1 cellular context compared by ENCODE assay signal in the genomic region with DNA sequence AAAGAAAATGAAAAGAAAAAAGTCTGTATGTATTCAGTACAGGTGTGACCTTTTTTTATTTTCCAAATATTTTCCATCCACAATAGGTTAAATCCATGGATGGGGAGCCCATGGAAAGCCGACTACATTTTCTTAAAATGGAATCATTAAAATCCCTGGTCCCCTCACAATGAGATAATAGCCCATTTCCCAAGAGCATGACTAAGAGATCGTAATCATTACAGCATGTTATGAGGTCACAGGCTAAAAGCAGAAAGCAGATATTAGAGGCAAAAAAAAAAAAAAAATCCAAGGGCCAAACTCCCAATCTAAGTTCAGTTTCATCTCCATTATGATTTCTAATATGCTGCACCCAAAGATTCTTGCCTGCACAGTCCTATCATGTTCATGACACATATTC.
A peak's percentile ranks its signal among the peaks of the same experiment; 100 is the strongest.
TF ChIP-seq lines count a peak whose summit lies in the region.

No MANE protein-coding gene starts in this region.

TF ChIP-seq in K562, 482 proteins besides CTCF, POLR2A, EP300 and RAD21 (continued from another document and continues in another):
- TF ChIP-seq HMG20A (CRISPR knock-in tag; conservative IDR thresholded peaks at IDR 0.05), result no peak
- no peak for TF ChIP-seq DMBX1 (CRISPR knock-in tag; IDR thresholded peaks at IDR 0.05; ENCODE audit: borderline replicate concordance)
- TF ChIP-seq KLF6 (CRISPR knock-in tag; IDR thresholded peaks at IDR 0.05; ENCODE audit: borderline replicate concordance), result no peak
- TF ChIP-seq, protein P1, sequence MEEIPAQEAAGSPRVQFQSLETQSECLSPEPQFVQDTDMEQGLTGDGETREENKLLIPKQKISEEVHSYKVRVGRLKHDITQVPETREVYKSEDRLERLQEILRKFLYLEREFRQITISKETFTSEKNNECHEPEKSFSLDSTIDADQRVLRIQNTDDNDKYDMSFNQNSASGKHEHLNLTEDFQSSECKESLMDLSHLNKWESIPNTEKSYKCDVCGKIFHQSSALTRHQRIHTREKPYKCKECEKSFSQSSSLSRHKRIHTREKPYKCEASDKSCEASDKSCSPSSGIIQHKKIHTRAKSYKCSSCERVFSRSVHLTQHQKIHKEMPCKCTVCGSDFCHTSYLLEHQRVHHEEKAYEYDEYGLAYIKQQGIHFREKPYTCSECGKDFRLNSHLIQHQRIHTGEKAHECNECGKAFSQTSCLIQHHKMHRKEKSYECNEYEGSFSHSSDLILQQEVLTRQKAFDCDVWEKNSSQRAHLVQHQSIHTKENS (CRISPR knock-in tag; IDR thresholded peaks at IDR 0.05), result no peak
- TF ChIP-seq GATA2 (CRISPR knock-in tag; IDR thresholded peaks at IDR 0.05), result peak; percentile 57
- no peak; a peak in 1 of 4 replicates for TF ChIP-seq NRF1 (conservative IDR thresholded peaks at IDR 0.05 in 1 of 2, IDR thresholded peaks at IDR 0.05 in 1 of 2)
- TF ChIP-seq NFIX (CRISPR knock-in tag; IDR thresholded peaks at IDR 0.05; ENCODE audit: low read depth), result no peak
- TF ChIP-seq, protein P2, sequence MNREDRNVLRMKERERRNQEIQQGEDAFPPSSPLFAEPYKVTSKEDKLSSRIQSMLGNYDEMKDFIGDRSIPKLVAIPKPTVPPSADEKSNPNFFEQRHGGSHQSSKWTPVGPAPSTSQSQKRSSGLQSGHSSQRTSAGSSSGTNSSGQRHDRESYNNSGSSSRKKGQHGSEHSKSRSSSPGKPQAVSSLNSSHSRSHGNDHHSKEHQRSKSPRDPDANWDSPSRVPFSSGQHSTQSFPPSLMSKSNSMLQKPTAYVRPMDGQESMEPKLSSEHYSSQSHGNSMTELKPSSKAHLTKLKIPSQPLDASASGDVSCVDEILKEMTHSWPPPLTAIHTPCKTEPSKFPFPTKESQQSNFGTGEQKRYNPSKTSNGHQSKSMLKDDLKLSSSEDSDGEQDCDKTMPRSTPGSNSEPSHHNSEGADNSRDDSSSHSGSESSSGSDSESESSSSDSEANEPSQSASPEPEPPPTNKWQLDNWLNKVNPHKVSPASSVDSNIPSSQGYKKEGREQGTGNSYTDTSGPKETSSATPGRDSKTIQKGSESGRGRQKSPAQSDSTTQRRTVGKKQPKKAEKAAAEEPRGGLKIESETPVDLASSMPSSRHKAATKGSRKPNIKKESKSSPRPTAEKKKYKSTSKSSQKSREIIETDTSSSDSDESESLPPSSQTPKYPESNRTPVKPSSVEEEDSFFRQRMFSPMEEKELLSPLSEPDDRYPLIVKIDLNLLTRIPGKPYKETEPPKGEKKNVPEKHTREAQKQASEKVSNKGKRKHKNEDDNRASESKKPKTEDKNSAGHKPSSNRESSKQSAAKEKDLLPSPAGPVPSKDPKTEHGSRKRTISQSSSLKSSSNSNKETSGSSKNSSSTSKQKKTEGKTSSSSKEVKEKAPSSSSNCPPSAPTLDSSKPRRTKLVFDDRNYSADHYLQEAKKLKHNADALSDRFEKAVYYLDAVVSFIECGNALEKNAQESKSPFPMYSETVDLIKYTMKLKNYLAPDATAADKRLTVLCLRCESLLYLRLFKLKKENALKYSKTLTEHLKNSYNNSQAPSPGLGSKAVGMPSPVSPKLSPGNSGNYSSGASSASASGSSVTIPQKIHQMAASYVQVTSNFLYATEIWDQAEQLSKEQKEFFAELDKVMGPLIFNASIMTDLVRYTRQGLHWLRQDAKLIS (CRISPR knock-in tag; IDR thresholded peaks at IDR 0.05), result 0 out of 2 replicates have a peak, but pooled peaks have one; percentile 21
- no peak; the same call in 1 of the 2 replicates for TF ChIP-seq CEBPG (CRISPR knock-in tag; IDR thresholded peaks at IDR 0.05)
- peak; percentile 62 to 73; a peak in 3 of 4 replicates for TF ChIP-seq CEBPG (tag; conservative IDR thresholded peaks at IDR 0.05 in 1 of 2, IDR thresholded peaks at IDR 0.05 in 1 of 2)
- TF ChIP-seq RFX5 (IDR thresholded peaks at IDR 0.05; ENCODE audit: low read depth, low read length), result no peak
- TF ChIP-seq HDAC2 (IDR thresholded peaks at IDR 0.05), result peak; percentile 26; the same call in 1 of the 2 replicates
- no peak for TF ChIP-seq MAFK (IDR thresholded peaks at IDR 0.05; ENCODE audit: low read length)
- TF ChIP-seq SMARCE1 (IDR thresholded peaks at IDR 0.05), result peak; percentile 95
- TF ChIP-seq FOSL1 (tag; conservative IDR thresholded peaks at IDR 0.05), result peak; percentile 96
- TF ChIP-seq CREB1 (IDR thresholded peaks at IDR 0.05), result 0 out of 2 replicates have a peak, but pooled peaks have one; percentile 36
- TF ChIP-seq CREB1 (CRISPR knock-in tag; IDR thresholded peaks at IDR 0.05), result no peak
- no peak for TF ChIP-seq ATF1 (CRISPR knock-in tag; IDR thresholded peaks at IDR 0.05)
- peak; percentile 69 for TF ChIP-seq ATF1 (tag; IDR thresholded peaks at IDR 0.05)
- peak; percentile 97 for TF ChIP-seq SMARCA4 (IDR thresholded peaks at IDR 0.05)
- TF ChIP-seq, protein P3, sequence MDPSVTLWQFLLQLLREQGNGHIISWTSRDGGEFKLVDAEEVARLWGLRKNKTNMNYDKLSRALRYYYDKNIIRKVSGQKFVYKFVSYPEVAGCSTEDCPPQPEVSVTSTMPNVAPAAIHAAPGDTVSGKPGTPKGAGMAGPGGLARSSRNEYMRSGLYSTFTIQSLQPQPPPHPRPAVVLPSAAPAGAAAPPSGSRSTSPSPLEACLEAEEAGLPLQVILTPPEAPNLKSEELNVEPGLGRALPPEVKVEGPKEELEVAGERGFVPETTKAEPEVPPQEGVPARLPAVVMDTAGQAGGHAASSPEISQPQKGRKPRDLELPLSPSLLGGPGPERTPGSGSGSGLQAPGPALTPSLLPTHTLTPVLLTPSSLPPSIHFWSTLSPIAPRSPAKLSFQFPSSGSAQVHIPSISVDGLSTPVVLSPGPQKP (CRISPR knock-in tag; IDR thresholded peaks at IDR 0.05), result no peak
- TF ChIP-seq ZNF431 (CRISPR knock-in tag; IDR thresholded peaks at IDR 0.05), result no peak
- no peak for TF ChIP-seq RBM25 (IDR thresholded peaks at IDR 0.05; ENCODE audit: low read depth, low read length, severe bottlenecking)
- TF ChIP-seq NR2C2 (CRISPR knock-in tag; IDR thresholded peaks at IDR 0.05), result no peak
- peak; percentile 73; the same call in 1 of the 2 replicates for TF ChIP-seq NR2C2 (tag; IDR thresholded peaks at IDR 0.05)
- TF ChIP-seq DPF2 (IDR thresholded peaks at IDR 0.05), result peak; percentile 92
- TF ChIP-seq, protein P4, sequence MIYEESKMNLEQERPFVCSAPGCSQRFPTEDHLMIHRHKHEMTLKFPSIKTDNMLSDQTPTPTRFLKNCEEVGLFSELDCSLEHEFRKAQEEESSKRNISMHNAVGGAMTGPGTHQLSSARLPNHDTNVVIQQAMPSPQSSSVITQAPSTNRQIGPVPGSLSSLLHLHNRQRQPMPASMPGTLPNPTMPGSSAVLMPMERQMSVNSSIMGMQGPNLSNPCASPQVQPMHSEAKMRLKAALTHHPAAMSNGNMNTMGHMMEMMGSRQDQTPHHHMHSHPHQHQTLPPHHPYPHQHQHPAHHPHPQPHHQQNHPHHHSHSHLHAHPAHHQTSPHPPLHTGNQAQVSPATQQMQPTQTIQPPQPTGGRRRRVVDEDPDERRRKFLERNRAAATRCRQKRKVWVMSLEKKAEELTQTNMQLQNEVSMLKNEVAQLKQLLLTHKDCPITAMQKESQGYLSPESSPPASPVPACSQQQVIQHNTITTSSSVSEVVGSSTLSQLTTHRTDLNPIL (CRISPR knock-in tag; IDR thresholded peaks at IDR 0.05), result no peak
- TF ChIP-seq, protein P5, sequence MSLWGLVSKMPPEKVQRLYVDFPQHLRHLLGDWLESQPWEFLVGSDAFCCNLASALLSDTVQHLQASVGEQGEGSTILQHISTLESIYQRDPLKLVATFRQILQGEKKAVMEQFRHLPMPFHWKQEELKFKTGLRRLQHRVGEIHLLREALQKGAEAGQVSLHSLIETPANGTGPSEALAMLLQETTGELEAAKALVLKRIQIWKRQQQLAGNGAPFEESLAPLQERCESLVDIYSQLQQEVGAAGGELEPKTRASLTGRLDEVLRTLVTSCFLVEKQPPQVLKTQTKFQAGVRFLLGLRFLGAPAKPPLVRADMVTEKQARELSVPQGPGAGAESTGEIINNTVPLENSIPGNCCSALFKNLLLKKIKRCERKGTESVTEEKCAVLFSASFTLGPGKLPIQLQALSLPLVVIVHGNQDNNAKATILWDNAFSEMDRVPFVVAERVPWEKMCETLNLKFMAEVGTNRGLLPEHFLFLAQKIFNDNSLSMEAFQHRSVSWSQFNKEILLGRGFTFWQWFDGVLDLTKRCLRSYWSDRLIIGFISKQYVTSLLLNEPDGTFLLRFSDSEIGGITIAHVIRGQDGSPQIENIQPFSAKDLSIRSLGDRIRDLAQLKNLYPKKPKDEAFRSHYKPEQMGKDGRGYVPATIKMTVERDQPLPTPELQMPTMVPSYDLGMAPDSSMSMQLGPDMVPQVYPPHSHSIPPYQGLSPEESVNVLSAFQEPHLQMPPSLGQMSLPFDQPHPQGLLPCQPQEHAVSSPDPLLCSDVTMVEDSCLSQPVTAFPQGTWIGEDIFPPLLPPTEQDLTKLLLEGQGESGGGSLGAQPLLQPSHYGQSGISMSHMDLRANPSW (CRISPR knock-in tag; IDR thresholded peaks at IDR 0.05), result no peak
- TF ChIP-seq XRCC3 (IDR thresholded peaks at IDR 0.05), result no peak
- no peak for TF ChIP-seq CHD2 (IDR thresholded peaks at IDR 0.05; ENCODE audit: low read depth, low read length)
- TF ChIP-seq, protein P6, sequence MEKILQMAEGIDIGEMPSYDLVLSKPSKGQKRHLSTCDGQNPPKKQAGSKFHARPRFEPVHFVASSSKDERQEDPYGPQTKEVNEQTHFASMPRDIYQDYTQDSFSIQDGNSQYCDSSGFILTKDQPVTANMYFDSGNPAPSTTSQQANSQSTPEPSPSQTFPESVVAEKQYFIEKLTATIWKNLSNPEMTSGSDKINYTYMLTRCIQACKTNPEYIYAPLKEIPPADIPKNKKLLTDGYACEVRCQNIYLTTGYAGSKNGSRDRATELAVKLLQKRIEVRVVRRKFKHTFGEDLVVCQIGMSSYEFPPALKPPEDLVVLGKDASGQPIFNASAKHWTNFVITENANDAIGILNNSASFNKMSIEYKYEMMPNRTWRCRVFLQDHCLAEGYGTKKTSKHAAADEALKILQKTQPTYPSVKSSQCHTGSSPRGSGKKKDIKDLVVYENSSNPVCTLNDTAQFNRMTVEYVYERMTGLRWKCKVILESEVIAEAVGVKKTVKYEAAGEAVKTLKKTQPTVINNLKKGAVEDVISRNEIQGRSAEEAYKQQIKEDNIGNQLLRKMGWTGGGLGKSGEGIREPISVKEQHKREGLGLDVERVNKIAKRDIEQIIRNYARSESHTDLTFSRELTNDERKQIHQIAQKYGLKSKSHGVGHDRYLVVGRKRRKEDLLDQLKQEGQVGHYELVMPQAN (IDR thresholded peaks at IDR 0.05; ENCODE audit: borderline replicate concordance), result no peak
- TF ChIP-seq LEF1 (IDR thresholded peaks at IDR 0.05), result peak; percentile 74; the same call in 1 of the 2 replicates
- TF ChIP-seq ZNF830 (CRISPR knock-in tag; IDR thresholded peaks at IDR 0.05), result no peak
- no peak for TF ChIP-seq SLC30A9 (CRISPR knock-in tag; IDR thresholded peaks at IDR 0.05)
- TF ChIP-seq, protein P7, sequence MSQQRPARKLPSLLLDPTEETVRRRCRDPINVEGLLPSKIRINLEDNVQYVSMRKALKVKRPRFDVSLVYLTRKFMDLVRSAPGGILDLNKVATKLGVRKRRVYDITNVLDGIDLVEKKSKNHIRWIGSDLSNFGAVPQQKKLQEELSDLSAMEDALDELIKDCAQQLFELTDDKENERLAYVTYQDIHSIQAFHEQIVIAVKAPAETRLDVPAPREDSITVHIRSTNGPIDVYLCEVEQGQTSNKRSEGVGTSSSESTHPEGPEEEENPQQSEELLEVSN (IDR thresholded peaks at IDR 0.05; ENCODE audit: borderline replicate concordance in 1 of 2, extremely low read depth in 1 of 2, insufficient read depth in 1 of 2, insufficient read length in 1 of 2, low read depth in 1 of 2, low read length in 1 of 2, poor library complexity in 1 of 2, severe bottlenecking in 1 of 2), result no peak
- TF ChIP-seq HNRNPUL1 (IDR thresholded peaks at IDR 0.05; ENCODE audit: low read length), result no peak
- peak; percentile 95 for TF ChIP-seq MEF2A (IDR thresholded peaks at IDR 0.05; ENCODE audit: control insufficient read depth, low read depth, low read length)
- TF ChIP-seq EHMT2 (IDR thresholded peaks at IDR 0.05), result no peak
- TF ChIP-seq, protein P8, sequence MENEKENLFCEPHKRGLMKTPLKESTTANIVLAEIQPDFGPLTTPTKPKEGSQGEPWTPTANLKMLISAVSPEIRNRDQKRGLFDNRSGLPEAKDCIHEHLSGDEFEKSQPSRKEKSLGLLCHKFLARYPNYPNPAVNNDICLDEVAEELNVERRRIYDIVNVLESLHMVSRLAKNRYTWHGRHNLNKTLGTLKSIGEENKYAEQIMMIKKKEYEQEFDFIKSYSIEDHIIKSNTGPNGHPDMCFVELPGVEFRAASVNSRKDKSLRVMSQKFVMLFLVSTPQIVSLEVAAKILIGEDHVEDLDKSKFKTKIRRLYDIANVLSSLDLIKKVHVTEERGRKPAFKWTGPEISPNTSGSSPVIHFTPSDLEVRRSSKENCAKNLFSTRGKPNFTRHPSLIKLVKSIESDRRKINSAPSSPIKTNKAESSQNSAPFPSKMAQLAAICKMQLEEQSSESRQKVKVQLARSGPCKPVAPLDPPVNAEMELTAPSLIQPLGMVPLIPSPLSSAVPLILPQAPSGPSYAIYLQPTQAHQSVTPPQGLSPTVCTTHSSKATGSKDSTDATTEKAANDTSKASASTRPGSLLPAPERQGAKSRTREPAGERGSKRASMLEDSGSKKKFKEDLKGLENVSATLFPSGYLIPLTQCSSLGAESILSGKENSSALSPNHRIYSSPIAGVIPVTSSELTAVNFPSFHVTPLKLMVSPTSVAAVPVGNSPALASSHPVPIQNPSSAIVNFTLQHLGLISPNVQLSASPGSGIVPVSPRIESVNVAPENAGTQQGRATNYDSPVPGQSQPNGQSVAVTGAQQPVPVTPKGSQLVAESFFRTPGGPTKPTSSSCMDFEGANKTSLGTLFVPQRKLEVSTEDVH (IDR thresholded peaks at IDR 0.05; ENCODE audit: low read depth, partially characterized antibody), result peak; percentile 40
- TF ChIP-seq ZBTB1 (CRISPR knock-in tag; IDR thresholded peaks at IDR 0.05; ENCODE audit: borderline replicate concordance, low read depth), result no peak
- no peak for TF ChIP-seq CCAR2 (IDR thresholded peaks at IDR 0.05; ENCODE audit: low read depth, low read length)
- TF ChIP-seq ELF1 (tag; IDR thresholded peaks at IDR 0.05), result 0 out of 2 replicates have a peak, but pooled peaks have one; percentile 5
- TF ChIP-seq, protein P9, sequence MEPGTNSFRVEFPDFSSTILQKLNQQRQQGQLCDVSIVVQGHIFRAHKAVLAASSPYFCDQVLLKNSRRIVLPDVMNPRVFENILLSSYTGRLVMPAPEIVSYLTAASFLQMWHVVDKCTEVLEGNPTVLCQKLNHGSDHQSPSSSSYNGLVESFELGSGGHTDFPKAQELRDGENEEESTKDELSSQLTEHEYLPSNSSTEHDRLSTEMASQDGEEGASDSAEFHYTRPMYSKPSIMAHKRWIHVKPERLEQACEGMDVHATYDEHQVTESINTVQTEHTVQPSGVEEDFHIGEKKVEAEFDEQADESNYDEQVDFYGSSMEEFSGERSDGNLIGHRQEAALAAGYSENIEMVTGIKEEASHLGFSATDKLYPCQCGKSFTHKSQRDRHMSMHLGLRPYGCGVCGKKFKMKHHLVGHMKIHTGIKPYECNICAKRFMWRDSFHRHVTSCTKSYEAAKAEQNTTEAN (CRISPR knock-in tag; IDR thresholded peaks at IDR 0.05), result no peak
- no peak for TF ChIP-seq WHSC1 (IDR thresholded peaks at IDR 0.05; ENCODE audit: low read length)
- TF ChIP-seq ZNF212 (CRISPR knock-in tag; IDR thresholded peaks at IDR 0.05), result no peak
- TF ChIP-seq SMARCA5 (IDR thresholded peaks at IDR 0.05), result no peak
- TF ChIP-seq, protein P10, sequence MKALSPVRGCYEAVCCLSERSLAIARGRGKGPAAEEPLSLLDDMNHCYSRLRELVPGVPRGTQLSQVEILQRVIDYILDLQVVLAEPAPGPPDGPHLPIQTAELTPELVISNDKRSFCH (CRISPR knock-in tag; IDR thresholded peaks at IDR 0.05), result no peak
- TF ChIP-seq, protein P10 (tag; IDR thresholded peaks at IDR 0.05), result no peak
- no peak for TF ChIP-seq PTBP1 (IDR thresholded peaks at IDR 0.05; ENCODE audit: low read depth, low read length)
